ENCODE assay signal across 8 cellular contexts in the genomic region with DNA sequence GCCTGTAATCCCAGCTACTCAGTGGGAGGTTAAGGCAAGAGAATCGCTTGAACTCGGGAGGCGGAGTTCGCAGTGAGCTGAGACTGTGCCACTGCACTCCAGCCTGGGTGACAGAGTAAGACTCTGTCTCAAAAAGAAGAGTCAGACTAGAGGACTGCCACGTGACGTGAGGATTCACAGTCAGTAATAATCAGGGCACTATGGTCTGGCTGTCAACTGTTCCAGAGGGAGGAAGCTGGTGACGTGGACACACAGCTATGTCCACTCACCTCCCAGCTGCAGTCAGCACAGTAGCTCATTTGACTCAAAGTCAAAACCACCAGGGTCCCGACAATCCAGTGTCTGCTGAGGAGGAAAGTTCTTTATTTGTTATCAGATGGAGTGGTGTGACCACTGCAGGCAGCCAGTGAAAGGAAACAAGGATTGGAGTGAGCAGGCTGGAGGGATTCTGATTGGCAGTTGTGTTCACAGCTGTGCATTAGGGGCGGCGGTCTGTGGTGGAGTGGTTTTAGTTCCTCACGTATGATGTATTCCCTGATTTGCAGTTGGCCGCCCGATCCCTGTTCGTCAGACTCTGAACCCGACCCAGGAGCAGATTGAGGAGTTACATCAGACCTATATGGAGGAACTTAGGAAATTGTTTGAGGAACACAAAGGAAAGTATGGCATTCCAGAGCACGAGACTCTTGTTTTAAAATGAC. TPM values are rescaled to one million over a fixed set of nuclear protein-coding genes. Genes with fewer than 3 reads are reported as not detected.
DNase-seq lines count a peak whose midpoint lies in the region; ATAC-seq, FAIRE-seq and TF ChIP-seq lines count a peak whose summit lies in the region.

No MANE protein-coding gene starts in this region.

- H3K27ac ChIP-seq in K562 (ENCODE audit: extremely low read depth, low read depth, low read length) (peak overlapping the region; percentile 77), smooth muscle cell (ENCODE audit: low read depth) (peak overlapping the region; percentile 93)

- H3F3A ChIP-seq in smooth muscle cell (ENCODE audit: low read depth) = peaks cover 5% of the 10 kb centered on the region

- CTCF ChIA-PET in K562 (lab: Yijun Ruan, JAX; ENCODE audit: low intra/inter-chr PET ratio) = interaction anchor here (1.4 to 1.7 kb wide), 2 partner anchors 152 to 230 kb away, joined by 5 to 10 read pairs; a partner anchor contains a TSS

- intact Hi-C loops in K562 (cut with micrococcal nuclease) = loop anchor here (1.0 to 5.0 kb wide), 3 partner anchors 88 to 230 kb away; no protein-coding TSS in a partner anchor

- H3K9me1 ChIP-seq in K562 (ENCODE audit: control insufficient read depth, insufficient read depth, low read length) = no peaks in the 10 kb centered on the region

- H3K9ac ChIP-seq in K562 (ENCODE audit: insufficient read depth in 1 of 2, low read depth in 2 of 2, low read length in 2 of 2) (peak overlapping the region; percentile 60 to 71; a peak in 3 of 4 replicates), smooth muscle cell (ENCODE audit: low read depth) (peak overlapping the region; percentile 67)

- H4K20me1 ChIP-seq in K562 (replicated peaks; ENCODE audit: control insufficient read depth, insufficient read depth, low read length) = no peaks in the 10 kb centered on the region
- H4K20me1 ChIP-seq in smooth muscle cell (ENCODE audit: low read depth) = no peaks in the 10 kb centered on the region

- no peak; the same call in 1 of the 2 replicates for TF ChIP-seq EP300 in K562 (IDR thresholded peaks at IDR 0.05; ENCODE audit: low read length)

- no peak for TF ChIP-seq RAD21 in K562 (CRISPR knock-in tag; conservative IDR thresholded peaks at IDR 0.05 in 1 of 2, IDR thresholded peaks at IDR 0.05 in 1 of 2)

- H2AFZ ChIP-seq in K562 (ENCODE audit: low read depth, low read length) (peak overlapping the region; percentile 87), smooth muscle cell (ENCODE audit: low read depth) (no peak overlapping the region)

- TF ChIP-seq POLR2A in H54 (IDR thresholded peaks at IDR 0.05; ENCODE audit: low read depth, low read length) (no peak; the same call in 1 of the 2 replicates), K562 (conservative IDR thresholded peaks at IDR 0.05) (peak; percentile 48; the same call in 1 of the 2 replicates)

- H3K9me3 ChIP-seq in K562 (replicated peaks; ENCODE audit: control insufficient read depth, insufficient read depth, low read depth, low read length) = no peaks in the 10 kb centered on the region
- no peaks in the 10 kb centered on the region for H3K9me3 ChIP-seq in smooth muscle cell (replicated peaks; ENCODE audit: low read depth)

- H3K4me3 ChIP-seq in K562 = peak overlapping the region; percentile 4; the same call in 1 of the 2 replicates
- no peak overlapping the region for H3K4me3 ChIP-seq in smooth muscle cell

- no peaks in the 10 kb centered on the region for H3K27me3 ChIP-seq in K562 (ENCODE audit: control insufficient read depth in 2 of 2, insufficient read depth in 2 of 2, low read length in 2 of 2)
- H3K27me3 ChIP-seq in smooth muscle cell (ENCODE audit: low read depth) = no peaks in the 10 kb centered on the region

- DNase-seq in ELF-1 (ENCODE audit: low read depth, low spot score) = peak; percentile 95
- DNase-seq in H54 (ENCODE audit: insufficient read length, low spot score) = peak; percentile 75
- peak; percentile 95 for DNase-seq in NCI-H2227 treated with DMSO at 0.1 percent for 48 hours (lab: John Stamatoyannopoulos, UW)
- DNase-seq in K562 (ENCODE audit: extremely low read depth in 1 of 4, low spot score in 3 of 4) = peak; percentile 65 to 83 (median 74)
- peak; percentile 71 to 74 for DNase-seq in hippocampal formation (lab: John Stamatoyannopoulos, UW)
- DNase-seq in smooth muscle cell (lab: John Stamatoyannopoulos, UW; ENCODE audit: unreplicated experiment) = peak; percentile 46
- no peak for DNase-seq in NCI-H1092 treated with DMSO at 0.1 percent for 48 hours (lab: John Stamatoyannopoulos, UW)

- POLR2A ChIA-PET in K562 (lab: Yijun Ruan, JAX) = interaction anchor here (0.6 to 1.4 kb wide), 6 partner anchors 96 to 1710 kb away, joined by 3 to 6 read pairs (median 3); no protein-coding TSS in a partner anchor

- ATAC-seq in K562 = peak; percentile 95
- no peak for ATAC-seq in HG02571 (IDR thresholded peaks at IDR 0.05; ENCODE audit: unreplicated experiment)

- no peaks in the 10 kb centered on the region for H3K79me2 ChIP-seq in K562 (ENCODE audit: control insufficient read depth, insufficient read depth, low read length)
- H3K79me2 ChIP-seq in smooth muscle cell (ENCODE audit: low read depth) = no peaks in the 10 kb centered on the region

- 9% methylated on average over 12 of the region's 16 CpGs for WGBS in K562 (ENCODE audit: insufficient coverage, low coverage, missing lambda C conversion rate)
- 15% methylated on average over 16 of the region's 16 CpGs for WGBS in smooth muscle cell (ENCODE audit: low lambda C conversion rate)

- no TSS peak for BruUV-seq in K562 (replicated peaks; lab: Mats Ljungman, UMichigan)

- H3K36me3 ChIP-seq in K562 (ENCODE audit: control insufficient read depth, insufficient read depth, low read length) (no peaks in the 10 kb centered on the region), smooth muscle cell (ENCODE audit: low read depth) (no peaks in the 10 kb centered on the region)

- H3K4me2 ChIP-seq in K562 (ENCODE audit: insufficient read depth, low read length) = peak overlapping the region; percentile 83
- peak overlapping the region; percentile 67 for H3K4me2 ChIP-seq in smooth muscle cell

- peaks cover 0 to 3% of the 10 kb centered on the region in 2 experiments; a peak in 2 of 5 replicates for H3K4me1 ChIP-seq in K562 (replicated peaks in 1 of 2; ENCODE audit: control insufficient read depth in 2 of 2, insufficient read depth in 2 of 2, low read length in 2 of 2)
- H3K4me1 ChIP-seq in smooth muscle cell (ENCODE audit: low read depth) = peaks cover 6% of the 10 kb centered on the region

- TF ChIP-seq CTCF in K562 (IDR thresholded peaks at IDR 0.05 in 2 of 3, conservative IDR thresholded peaks at IDR 0.05 in 1 of 3; ENCODE audit: insufficient read depth in 2 of 3, low read depth in 1 of 3, low read length in 3 of 3) (no peak), smooth muscle cell (IDR thresholded peaks at IDR 0.05; ENCODE audit: borderline replicate concordance, insufficient read depth, poor library complexity, severe bottlenecking) (no peak)

- in situ Hi-C loops in K562 (cut with MboI) = no loop called here

- peak; percentile 98 for FAIRE-seq in H54 (lab: Jason Lieb, UNC)
- peak; percentile 98 for FAIRE-seq in K562 (lab: Jason Lieb, UNC)

TF ChIP-seq in K562, 482 proteins besides CTCF, POLR2A, EP300 and RAD21 (continues in another document):
- peak; percentile 51; the same call in 1 of the 2 replicates for TF ChIP-seq SPI1 (IDR thresholded peaks at IDR 0.05; ENCODE audit: borderline replicate concordance, low read depth, low read length)
- no peak for TF ChIP-seq ZFP30 (CRISPR knock-in tag; IDR thresholded peaks at IDR 0.05; ENCODE audit: borderline replicate concordance)
- peak; percentile 77; the same call in 1 of the 2 replicates for TF ChIP-seq NFATC3 (IDR thresholded peaks at IDR 0.05)

RNA-seq across cellular contexts. Expression of a gene that starts 37.9 kb away (rescaled TPM):
- not detected in 2 replicates for total RNA-seq in K562 (2011; cell fraction: chromatin; rRNA removed; ENCODE audit: low replicate concordance)
- not detected in 2 replicates for total RNA-seq in K562 (2011; cell fraction: nucleolus; rRNA removed)
- total RNA-seq in K562 (2011; cell fraction: nucleoplasm; rRNA removed) = not detected in 2 replicates
- not detected in 2 replicates for total RNA-seq in K562 (2014; rRNA removed)
- not detected in 2 replicates for total RNA-seq in K562 (2014; rRNA removed; fragmentation: Illumina TruSeq; extraction: Trizol)
- total RNA-seq in K562 (2015; rRNA removed; fragmentation: Illumina TruSeq; extraction: Trizol) = not detected in 2 replicates
- total RNA-seq in K562 (2021) = not detected in 2 replicates
- not detected in 2 replicates for polyA plus RNA-seq in K562 (2011; rRNA removed)
- polyA plus RNA-seq in K562 (2011; cell fraction: cytosol; rRNA removed) = not detected in 2 replicates
- polyA plus RNA-seq in K562 (2011; cell fraction: nucleus; rRNA removed) = not detected in 2 replicates
- polyA plus RNA-seq in K562 (2012) = not detected in 2 replicates
- polyA plus RNA-seq in K562 (2014; fragmentation: Illumina TruSeq; extraction: Trizol) = not detected in 2 replicates
- polyA plus RNA-seq in K562 (2014; fragmentation: Nextera tagmentation; extraction: Ambion mirVana) = not detected
- polyA plus RNA-seq in K562 (2014; rRNA removed) = not detected in 2 replicates
- not detected in 2 replicates for polyA minus RNA-seq in K562 (2011; rRNA and poly(A)+ RNA removed)
- polyA minus RNA-seq in K562 (2011; cell fraction: cytosol; rRNA and poly(A)+ RNA removed) = not detected in 2 replicates
- not detected in 2 replicates for polyA minus RNA-seq in K562 (2011; cell fraction: nucleus; rRNA and poly(A)+ RNA removed)
- total RNA-seq in smooth muscle cell = not detected in 2 replicates
- 0.25 TPM in 1 of 2 replicates, not detected in the other for polyA plus RNA-seq in smooth muscle cell

RNA-seq across cellular contexts. Expression of a gene that starts 53.4 kb away (rescaled TPM):
- 16.9 and 39.3 TPM in 2 replicates for total RNA-seq in K562 (2011; cell fraction: chromatin; rRNA removed; ENCODE audit: low replicate concordance)
- 8.2 and 12.2 TPM in 2 replicates for total RNA-seq in K562 (2011; cell fraction: nucleolus; rRNA removed)
- 16.1 and 23.5 TPM in 2 replicates for total RNA-seq in K562 (2011; cell fraction: nucleoplasm; rRNA removed)
- 26.6 and 28.3 TPM in 2 replicates for total RNA-seq in K562 (2014; rRNA removed)
- total RNA-seq in K562 (2014; rRNA removed; fragmentation: Illumina TruSeq; extraction: Trizol) = 55.7 and 60.7 TPM in 2 replicates
- total RNA-seq in K562 (2015; rRNA removed; fragmentation: Illumina TruSeq; extraction: Trizol) = 50.9 and 54.2 TPM in 2 replicates
- 50.5 and 52.0 TPM in 2 replicates for total RNA-seq in K562 (2021)
- 61.6 and 90.1 TPM in 2 replicates for polyA plus RNA-seq in K562 (2011; rRNA removed)
- 30.8 and 38.2 TPM in 2 replicates for polyA plus RNA-seq in K562 (2011; cell fraction: cytosol; rRNA removed)
- polyA plus RNA-seq in K562 (2011; cell fraction: nucleus; rRNA removed) = 20.0 and 26.4 TPM in 2 replicates
- 33.7 and 59.6 TPM in 2 replicates for polyA plus RNA-seq in K562 (2012)
- polyA plus RNA-seq in K562 (2014; fragmentation: Illumina TruSeq; extraction: Trizol) = 86.3 and 101 TPM in 2 replicates
- 100 to 1,000 TPM; 152 to 171 TPM for polyA plus RNA-seq in K562 (2014; fragmentation: Nextera tagmentation; extraction: Ambion mirVana)
- 54.0 and 64.9 TPM in 2 replicates for polyA plus RNA-seq in K562 (2014; rRNA removed)
- 70.2 and 74.0 TPM in 2 replicates for polyA minus RNA-seq in K562 (2011; rRNA and poly(A)+ RNA removed)
- 19.7 and 32.9 TPM in 2 replicates for polyA minus RNA-seq in K562 (2011; cell fraction: cytosol; rRNA and poly(A)+ RNA removed)
- polyA minus RNA-seq in K562 (2011; cell fraction: nucleus; rRNA and poly(A)+ RNA removed) = 13.3 and 19.4 TPM in 2 replicates
- total RNA-seq in smooth muscle cell = 20.3 and 25.7 TPM in 2 replicates
- polyA plus RNA-seq in smooth muscle cell = 27.0 and 32.4 TPM in 2 replicates
